ENCODE assay signal across 1 cellular context in the genomic region with DNA sequence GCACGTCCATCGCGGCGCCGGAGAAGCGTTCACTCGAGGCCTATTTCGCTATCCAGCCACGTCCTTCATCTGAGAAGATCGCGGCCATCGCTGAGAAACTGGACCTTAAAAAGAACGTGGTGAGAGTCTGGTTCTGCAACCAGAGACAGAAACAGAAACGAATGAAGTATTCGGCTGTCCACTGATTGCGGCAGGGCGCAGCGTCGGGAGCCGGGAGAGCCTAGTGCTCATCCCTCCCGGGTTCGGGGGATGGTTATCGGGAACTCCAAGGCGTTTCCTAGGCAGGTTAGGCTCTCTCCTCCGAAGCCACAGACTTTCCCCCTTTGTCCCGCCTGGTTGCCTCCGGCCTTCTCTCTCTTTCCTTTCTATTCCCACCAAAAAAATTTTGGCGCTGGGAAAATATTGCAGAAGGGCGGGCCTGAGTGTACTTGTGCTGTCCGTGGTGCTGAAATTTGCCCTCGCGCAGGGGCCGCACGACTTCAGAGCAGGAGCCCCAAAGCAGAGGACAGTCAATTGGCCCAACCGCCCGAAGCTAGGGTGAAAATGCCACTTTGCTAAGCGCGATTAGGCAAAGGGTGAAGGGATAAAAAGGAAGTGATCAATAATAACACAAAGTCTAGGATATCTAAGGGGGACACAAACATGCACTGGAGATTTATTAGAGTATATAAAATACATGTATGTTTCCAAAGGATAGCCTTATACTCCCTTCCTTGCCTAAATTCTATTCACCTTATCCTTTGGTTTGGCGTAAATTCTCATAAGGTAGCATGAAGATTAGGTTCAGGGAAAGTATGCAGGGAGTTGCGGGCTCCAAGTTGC.
TF ChIP-seq lines count a peak whose summit lies in the region.

No MANE protein-coding gene starts in this region.

TF ChIP-seq in GM12878, 131 proteins besides CTCF, POLR2A, EP300 and RAD21:
- TF ChIP-seq, protein P1, sequence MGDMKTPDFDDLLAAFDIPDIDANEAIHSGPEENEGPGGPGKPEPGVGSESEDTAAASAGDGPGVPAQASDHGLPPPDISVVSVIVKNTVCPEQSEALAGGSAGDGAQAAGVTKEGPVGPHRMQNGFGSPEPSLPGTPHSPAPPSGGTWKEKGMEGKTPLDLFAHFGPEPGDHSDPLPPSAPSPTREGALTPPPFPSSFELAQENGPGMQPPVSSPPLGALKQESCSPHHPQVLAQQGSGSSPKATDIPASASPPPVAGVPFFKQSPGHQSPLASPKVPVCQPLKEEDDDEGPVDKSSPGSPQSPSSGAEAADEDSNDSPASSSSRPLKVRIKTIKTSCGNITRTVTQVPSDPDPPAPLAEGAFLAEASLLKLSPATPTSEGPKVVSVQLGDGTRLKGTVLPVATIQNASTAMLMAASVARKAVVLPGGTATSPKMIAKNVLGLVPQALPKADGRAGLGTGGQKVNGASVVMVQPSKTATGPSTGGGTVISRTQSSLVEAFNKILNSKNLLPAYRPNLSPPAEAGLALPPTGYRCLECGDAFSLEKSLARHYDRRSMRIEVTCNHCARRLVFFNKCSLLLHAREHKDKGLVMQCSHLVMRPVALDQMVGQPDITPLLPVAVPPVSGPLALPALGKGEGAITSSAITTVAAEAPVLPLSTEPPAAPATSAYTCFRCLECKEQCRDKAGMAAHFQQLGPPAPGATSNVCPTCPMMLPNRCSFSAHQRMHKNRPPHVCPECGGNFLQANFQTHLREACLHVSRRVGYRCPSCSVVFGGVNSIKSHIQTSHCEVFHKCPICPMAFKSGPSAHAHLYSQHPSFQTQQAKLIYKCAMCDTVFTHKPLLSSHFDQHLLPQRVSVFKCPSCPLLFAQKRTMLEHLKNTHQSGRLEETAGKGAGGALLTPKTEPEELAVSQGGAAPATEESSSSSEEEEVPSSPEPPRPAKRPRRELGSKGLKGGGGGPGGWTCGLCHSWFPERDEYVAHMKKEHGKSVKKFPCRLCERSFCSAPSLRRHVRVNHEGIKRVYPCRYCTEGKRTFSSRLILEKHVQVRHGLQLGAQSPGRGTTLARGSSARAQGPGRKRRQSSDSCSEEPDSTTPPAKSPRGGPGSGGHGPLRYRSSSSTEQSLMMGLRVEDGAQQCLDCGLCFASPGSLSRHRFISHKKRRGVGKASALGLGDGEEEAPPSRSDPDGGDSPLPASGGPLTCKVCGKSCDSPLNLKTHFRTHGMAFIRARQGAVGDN (IDR thresholded peaks at IDR 0.05): no peak
- TF ChIP-seq, protein P2, sequence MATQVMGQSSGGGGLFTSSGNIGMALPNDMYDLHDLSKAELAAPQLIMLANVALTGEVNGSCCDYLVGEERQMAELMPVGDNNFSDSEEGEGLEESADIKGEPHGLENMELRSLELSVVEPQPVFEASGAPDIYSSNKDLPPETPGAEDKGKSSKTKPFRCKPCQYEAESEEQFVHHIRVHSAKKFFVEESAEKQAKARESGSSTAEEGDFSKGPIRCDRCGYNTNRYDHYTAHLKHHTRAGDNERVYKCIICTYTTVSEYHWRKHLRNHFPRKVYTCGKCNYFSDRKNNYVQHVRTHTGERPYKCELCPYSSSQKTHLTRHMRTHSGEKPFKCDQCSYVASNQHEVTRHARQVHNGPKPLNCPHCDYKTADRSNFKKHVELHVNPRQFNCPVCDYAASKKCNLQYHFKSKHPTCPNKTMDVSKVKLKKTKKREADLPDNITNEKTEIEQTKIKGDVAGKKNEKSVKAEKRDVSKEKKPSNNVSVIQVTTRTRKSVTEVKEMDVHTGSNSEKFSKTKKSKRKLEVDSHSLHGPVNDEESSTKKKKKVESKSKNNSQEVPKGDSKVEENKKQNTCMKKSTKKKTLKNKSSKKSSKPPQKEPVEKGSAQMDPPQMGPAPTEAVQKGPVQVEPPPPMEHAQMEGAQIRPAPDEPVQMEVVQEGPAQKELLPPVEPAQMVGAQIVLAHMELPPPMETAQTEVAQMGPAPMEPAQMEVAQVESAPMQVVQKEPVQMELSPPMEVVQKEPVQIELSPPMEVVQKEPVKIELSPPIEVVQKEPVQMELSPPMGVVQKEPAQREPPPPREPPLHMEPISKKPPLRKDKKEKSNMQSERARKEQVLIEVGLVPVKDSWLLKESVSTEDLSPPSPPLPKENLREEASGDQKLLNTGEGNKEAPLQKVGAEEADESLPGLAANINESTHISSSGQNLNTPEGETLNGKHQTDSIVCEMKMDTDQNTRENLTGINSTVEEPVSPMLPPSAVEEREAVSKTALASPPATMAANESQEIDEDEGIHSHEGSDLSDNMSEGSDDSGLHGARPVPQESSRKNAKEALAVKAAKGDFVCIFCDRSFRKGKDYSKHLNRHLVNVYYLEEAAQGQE (IDR thresholded peaks at IDR 0.05; ENCODE audit: low read depth, low read length): peak; percentile 91
